Comparison of ENCODE assay signal across 8 cellular contexts in genomic region chr1:4057603-4058002, GRCh38.
"Had no signal": no experiment of that assay in that cellular context is flagged by ENCODE, and none has a peak within 500 bp of the region (broad histone marks: within the 10 kb centered on the region; RNA-seq: fewer than 3 reads in every experiment).

No MANE protein-coding gene starts in this region.

- H3K4me1 ChIP-seq: HAP-1 had no signal

- H3K4me2 ChIP-seq: GM23338 had no signal

- ATAC-seq: GM23338, HCT116, K562 had no signal

- H3K4me3 ChIP-seq: GM23338, HAP-1, K562 had no signal

- DNase-seq: H7, HFFc6, IMR-90, KG1 had no signal

- H3K9me3 ChIP-seq: HAP-1 had no signal

- H3K36me3 ChIP-seq: HAP-1 had no signal

- H2AFZ ChIP-seq: GM23338 had no signal

- H3K4me3 Mint-ChIP-seq: GM23338, HFFc6 had no signal

- H3K27ac Mint-ChIP-seq: GM23338, HFFc6 had no signal
